In genomic region chr6:108966855-108967755, GRCh38 we compare ENCODE assay signal across 9 cellular contexts.
DNase-seq lines count a peak whose midpoint lies in the region; ATAC-seq, FAIRE-seq and TF ChIP-seq lines count a peak whose summit lies in the region.
"Had no signal": no experiment of that assay in that cellular context is flagged by ENCODE, and none has a peak within 500 bp of the region (broad histone marks: within the 10 kb centered on the region; RNA-seq: fewer than 3 reads in every experiment).

No MANE protein-coding gene starts in this region.

- TF ChIP-seq CTCF in HEK293 (tag by site-specific recombination; IDR thresholded peaks at IDR 0.05) (no peak), nephron progenitor cell (IDR thresholded peaks at IDR 0.05) (no peak)

- POLR2A ChIA-PET in HEK293 (lab: Yijun Ruan, JAX) = interaction anchor here (0.6 to 1.5 kb wide), 6 partner anchors 21 to 419 kb away, joined by 3 to 4 read pairs (median 3); partner anchors contain the start of gene CD164

- peak; percentile 69 for FAIRE-seq in RCC 7860 (lab: Jason Lieb, UNC)
- FAIRE-seq: endometrium had no signal

- peaks cover 3% of the 10 kb centered on the region for H3K27me3 Mint-ChIP-seq in nephron progenitor cell (ENCODE audit: low read depth, poor library complexity)

- H3K36me3 ChIP-seq in HEK293 (ENCODE audit: control insufficient read depth in 2 of 2, insufficient read depth in 1 of 2, low read length in 2 of 2) (no peaks in the 10 kb centered on the region), ectodermal cell (ENCODE audit: control insufficient read depth, insufficient read depth, low read length) (no peaks in the 10 kb centered on the region)

- H3K4me1 ChIP-seq in HEK293 (ENCODE audit: control insufficient read depth, insufficient read depth, low read length) (peaks cover 12% of the 10 kb centered on the region), ectodermal cell (ENCODE audit: control insufficient read depth, insufficient read depth, low read length) (peaks cover 10% of the 10 kb centered on the region)

- H3K4me1 Mint-ChIP-seq in nephron progenitor cell = peaks cover 22% of the 10 kb centered on the region

- no peaks in the 10 kb centered on the region for H3K27me3 ChIP-seq in ectodermal cell (ENCODE audit: control insufficient read depth, insufficient read depth, low read length, poor library complexity, severe bottlenecking)

- DNase-seq in RCC 7860 (ENCODE audit: low spot score) (peak; percentile 80), nephron progenitor cell (peak; percentile 62), NCI-H1048 (lab: John Stamatoyannopoulos, UW) (no peak)

- H3K27ac Mint-ChIP-seq in nephron progenitor cell = peak overlapping the region; percentile 71

- no peaks in the 10 kb centered on the region for H3K36me3 Mint-ChIP-seq in nephron progenitor cell (ENCODE audit: low read depth)

- H3K27ac ChIP-seq in HEK293 (ENCODE audit: extremely low read depth, low read depth, low read length) (peak overlapping the region; percentile 55), ectodermal cell (ENCODE audit: insufficient read depth, low read depth, low read length, poor library complexity, severe bottlenecking) (peak overlapping the region; percentile 60)

- H3K4me3 Mint-ChIP-seq in nephron progenitor cell = no peak overlapping the region

- 67 to 71% methylated on average over 12 of the region's 12 CpGs for WGBS in ectodermal cell, 2 experiments

- CTCF ChIA-PET in HEK293 (lab: Yijun Ruan, JAX) = interaction anchor here (0.7 to 1.8 kb wide), 5 partner anchors 53 to 131 kb away, joined by 3 to 9 read pairs (median 3); no protein-coding TSS in a partner anchor

- H3K9me3 ChIP-seq in HEK293 (ENCODE audit: control insufficient read depth, insufficient read depth, low read depth, low read length) (no peaks in the 10 kb centered on the region), ectodermal cell (ENCODE audit: control insufficient read depth, low read length) (no peaks in the 10 kb centered on the region)

- H3K4me3 ChIP-seq in HEK293 (ENCODE audit: low read depth, low read length) (no peak overlapping the region), ectodermal cell (ENCODE audit: insufficient read depth, low read depth, low read length) (no peak overlapping the region)

- no peaks in the 10 kb centered on the region for H3K9me3 Mint-ChIP-seq in nephron progenitor cell

- no peak for ATAC-seq in GM21723 (IDR thresholded peaks at IDR 0.05; ENCODE audit: unreplicated experiment)
- ATAC-seq in HG02623 (IDR thresholded peaks at IDR 0.05; ENCODE audit: unreplicated experiment) = no peak
- ATAC-seq in HG02970 (IDR thresholded peaks at IDR 0.05; ENCODE audit: low FRiP score, unreplicated experiment) = no peak

TF ChIP-seq in HEK293, 187 proteins besides CTCF, POLR2A, EP300 and RAD21 (continues in another document):
- TF ChIP-seq SP7 (tag by site-specific recombination; IDR thresholded peaks at IDR 0.05) (no peak), TRIM28 (IDR thresholded peaks at IDR 0.05; ENCODE audit: borderline replicate concordance, low read length) (peak; percentile 83; the same call in 1 of the 2 replicates), ZNF658 (tag by site-specific recombination; IDR thresholded peaks at IDR 0.05) (no peak), ZNF121 (tag by site-specific recombination; IDR thresholded peaks at IDR 0.05) (no peak), ZNF341 (tag by site-specific recombination; IDR thresholded peaks at IDR 0.05; ENCODE audit: low read depth) (peak; percentile 66), GLIS2 (tag by site-specific recombination; IDR thresholded peaks at IDR 0.05) (peak; percentile 58; the same call in 1 of the 2 replicates), OSR2 (tag by site-specific recombination; IDR thresholded peaks at IDR 0.05) (peak; percentile 86), PRDM10 (tag by site-specific recombination; IDR thresholded peaks at IDR 0.05) (peak; percentile 86), ZXDB (tag by site-specific recombination; IDR thresholded peaks at IDR 0.05) (no peak; the same call in 1 of the 2 replicates), GLIS1 (tag by site-specific recombination; IDR thresholded peaks at IDR 0.05) (0 out of 2 replicates have a peak, but pooled peaks have one; percentile 47), ZFHX2 (tag by site-specific recombination; conservative IDR thresholded peaks at IDR 0.05) (peak; percentile 69), PRDM1 (tag by site-specific recombination; IDR thresholded peaks at IDR 0.05) (peak; percentile 52; the same call in 1 of the 2 replicates), ZNF600 (tag by site-specific recombination; IDR thresholded peaks at IDR 0.05) (peak; percentile 66; the same call in 1 of the 2 replicates), ZBTB44 (tag by site-specific recombination; IDR thresholded peaks at IDR 0.05) (no peak), SCRT2 (tag by site-specific recombination; IDR thresholded peaks at IDR 0.05) (peak; percentile 80), ZNF621 (tag by site-specific recombination; IDR thresholded peaks at IDR 0.05) (no peak), GFI1B (tag by site-specific recombination; IDR thresholded peaks at IDR 0.05) (no peak), YY1 (tag by site-specific recombination; IDR thresholded peaks at IDR 0.05) (no peak), ZNF114 (tag by site-specific recombination; IDR thresholded peaks at IDR 0.05) (no peak), ZBTB48 (tag by site-specific recombination; IDR thresholded peaks at IDR 0.05) (0 out of 2 replicates have a peak, but pooled peaks have one; percentile 44), BCL11A (tag by site-specific recombination; IDR thresholded peaks at IDR 0.05; ENCODE audit: low read depth) (no peak)
- TF ChIP-seq, protein P1, sequence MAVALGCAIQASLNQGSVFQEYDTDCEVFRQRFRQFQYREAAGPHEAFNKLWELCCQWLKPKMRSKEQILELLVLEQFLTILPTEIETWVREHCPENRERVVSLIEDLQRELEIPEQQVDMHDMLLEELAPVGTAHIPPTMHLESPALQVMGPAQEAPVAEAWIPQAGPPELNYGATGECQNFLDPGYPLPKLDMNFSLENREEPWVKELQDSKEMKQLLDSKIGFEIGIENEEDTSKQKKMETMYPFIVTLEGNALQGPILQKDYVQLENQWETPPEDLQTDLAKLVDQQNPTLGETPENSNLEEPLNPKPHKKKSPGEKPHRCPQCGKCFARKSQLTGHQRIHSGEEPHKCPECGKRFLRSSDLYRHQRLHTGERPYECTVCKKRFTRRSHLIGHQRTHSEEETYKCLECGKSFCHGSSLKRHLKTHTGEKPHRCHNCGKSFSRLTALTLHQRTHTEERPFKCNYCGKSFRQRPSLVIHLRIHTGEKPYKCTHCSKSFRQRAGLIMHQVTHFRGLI (tag by site-specific recombination; IDR thresholded peaks at IDR 0.05) = 0 out of 2 replicates have a peak, but pooled peaks have one; percentile 55
